Comparison of ENCODE assay signal across 1 cellular context in the genomic region with DNA sequence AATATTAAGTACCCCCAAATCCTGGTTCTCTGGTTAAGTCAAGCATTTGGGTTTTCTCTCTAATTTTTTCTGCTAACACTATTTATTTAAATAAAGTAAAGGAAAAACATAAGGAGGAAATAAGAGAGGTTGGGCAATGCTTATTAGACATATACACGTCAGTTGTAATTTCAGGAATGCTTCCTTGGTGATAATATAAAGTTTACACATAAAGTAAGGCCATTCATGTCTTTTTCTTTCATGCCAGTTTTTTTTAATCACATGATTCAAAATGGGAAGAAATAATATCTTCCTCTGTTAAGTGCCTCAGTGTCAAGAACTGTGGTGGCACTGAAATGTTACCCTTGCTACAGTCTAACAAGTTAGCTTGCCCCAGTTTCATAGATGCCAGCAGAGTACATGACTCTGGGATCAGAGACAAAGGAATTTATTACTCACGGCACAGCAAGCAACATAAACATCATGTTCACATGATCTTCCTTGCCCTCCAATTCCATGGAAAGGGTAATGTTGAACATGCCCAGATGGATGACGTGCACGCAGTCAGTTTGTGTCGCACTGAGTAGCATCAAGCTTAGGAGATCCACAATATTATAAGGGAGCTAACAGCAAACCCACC.
TF ChIP-seq lines count a peak whose summit lies in the region.

No MANE protein-coding gene starts in this region.

TF ChIP-seq in IMR-90, 13 proteins besides CTCF, POLR2A, EP300 and RAD21:
- peak; percentile 79 for TF ChIP-seq CEBPB (IDR thresholded peaks at IDR 0.05; ENCODE audit: low read depth, low read length)
- TF ChIP-seq CHD1 (IDR thresholded peaks at IDR 0.05; ENCODE audit: low read depth, low read length) = no peak
- TF ChIP-seq RFX5 (IDR thresholded peaks at IDR 0.05; ENCODE audit: low read depth, low read length) = no peak
- no peak for TF ChIP-seq MAZ (IDR thresholded peaks at IDR 0.05; ENCODE audit: borderline replicate concordance, low read depth, low read length)
- no peak for TF ChIP-seq ELK1 (IDR thresholded peaks at IDR 0.05; ENCODE audit: borderline replicate concordance, low read depth, low read length)
- no peak for TF ChIP-seq MXI1 (IDR thresholded peaks at IDR 0.05; ENCODE audit: borderline replicate concordance, low read depth, low read length)
- no peak for TF ChIP-seq NFE2L2 (IDR thresholded peaks at IDR 0.05; ENCODE audit: low read depth, low read length)
- TF ChIP-seq RCOR1 (IDR thresholded peaks at IDR 0.05; ENCODE audit: insufficient replicate concordance, low read length) = no peak
- 0 out of 2 replicates have a peak, but pooled peaks have one; percentile 10 for TF ChIP-seq BHLHE40 (IDR thresholded peaks at IDR 0.05; ENCODE audit: low read depth, low read length)
- no peak for TF ChIP-seq SMC3 (IDR thresholded peaks at IDR 0.05; ENCODE audit: low read depth, low read length)
- no peak for TF ChIP-seq FOS (IDR thresholded peaks at IDR 0.05; ENCODE audit: low read depth, low read length)
